18 cellular contexts compared by ENCODE assay signal in genomic region chr1:1187938-1188337, GRCh38. TPM values are rescaled to one million over a fixed set of nuclear protein-coding genes. Genes with fewer than 3 reads are reported as not detected.
"Had no signal": no experiment of that assay in that cellular context is flagged by ENCODE, and none has a peak within 500 bp of the region (broad histone marks: within the 10 kb centered on the region; RNA-seq: fewer than 3 reads in every experiment).

No MANE protein-coding gene starts in this region.

- ATAC-seq: gastroesophageal sphincter; stimulated activated naive CD8-positive, alpha-beta T cell treated with anti-CD3 and anti-CD28 coated beads, Interleukin-15, Interleukin-2, amounts not matched to agents 100 U/mL and 50 U/mL, for 24 hours; WTC11 had no signal

- H3K4me1 ChIP-seq: adrenal gland, gastroesophageal sphincter, suprapubic skin had no signal

- H3K4me3 Mint-ChIP-seq: activated CD4-positive, alpha-beta T cell treated with anti-CD3 and anti-CD28 coated beads, Interleukin-2, amount 10 ng/mL, durations not matched to agents 24 days and 14 days; activated T-helper 1 cell treated with anti-CD3 and anti-CD28 coated beads, Interleukin-12 subunit alpha, Interleukin-12 subunit beta, Interleukin-2, Interleukin-4 antibody, amounts not matched to agents 30 ng/mL and 10 ng/mL and 1 ng/mL, durations not matched to agents 14 hours and 24 hours and 36 hours; central memory CD8-positive, alpha-beta T cell; dendritic cell treated with granulocyte-macrophage colony-stimulating factor and Interleukin-4, amounts not matched to agents 40 ng/mL and 50 ng/mL, for 4 days; WTC11 had no signal

- H3K27ac ChIP-seq: adrenal gland, gastroesophageal sphincter, suprapubic skin, upper lobe of left lung had no signal

- H3K36me3 ChIP-seq: adrenal gland, gastroesophageal sphincter, suprapubic skin, upper lobe of left lung had no signal

- DNase-seq: activated CD4-positive, alpha-beta T cell treated with anti-CD3 and anti-CD28 coated beads, Interleukin-2, amount 10 ng/mL, durations not matched to agents 24 days and 14 days; activated naive CD4-positive, alpha-beta T cell treated with Interleukin-2 at 50 U/mL for 16 hours; adrenal gland; erythroblast; stimulated activated CD4-positive, alpha-beta T cell treated with anti-CD3 and anti-CD28 coated beads, Interleukin-4, amount 100 ng/mL, for 1 hour; stimulated activated CD8-positive, alpha-beta memory T cell treated with anti-CD3 and anti-CD28 coated beads, Interleukin-4, amount 100 ng/mL, for 48 hours; stimulated activated naive CD8-positive, alpha-beta T cell treated with anti-CD3 and anti-CD28 coated beads, Interleukin-15, Interleukin-2, amounts not matched to agents 100 U/mL and 50 U/mL, for 24 hours; upper lobe of left lung had no signal

- H3K4me3 ChIP-seq: adrenal gland, gastroesophageal sphincter, suprapubic skin, upper lobe of left lung had no signal

- H3K27me3 ChIP-seq: suprapubic skin, upper lobe of left lung had no signal

- H3K27ac Mint-ChIP-seq: activated CD4-positive, alpha-beta T cell treated with anti-CD3 and anti-CD28 coated beads, Interleukin-2, amount 10 ng/mL, durations not matched to agents 24 days and 14 days; activated T-helper 1 cell treated with anti-CD3 and anti-CD28 coated beads, Interleukin-12 subunit alpha, Interleukin-12 subunit beta, Interleukin-2, Interleukin-4 antibody, amounts not matched to agents 30 ng/mL and 10 ng/mL and 1 ng/mL, durations not matched to agents 14 hours and 24 hours and 36 hours; WTC11 had no signal

- H3K4me1 Mint-ChIP-seq: central memory CD8-positive, alpha-beta T cell; WTC11 had no signal

- H3K9me3 ChIP-seq: adrenal gland, suprapubic skin had no signal

RNA-seq across cellular contexts. Expression of gene TTLL10, which starts 14.3 kb away (rescaled TPM):
- total RNA-seq: activated CD4-positive, alpha-beta T cell treated with anti-CD3 and anti-CD28 coated beads, Interleukin-2, amount 10 ng/mL, durations not matched to agents 24 days and 14 days; adrenal gland; kidney epithelial cell; liver; osteocyte; suprapubic skin had no signal
- polyA plus RNA-seq: liver, neural cell had no signal

RNA-seq across cellular contexts. Expression of gene TNFRSF18, which starts 18.5 kb away (rescaled TPM):
- total RNA-seq: osteocyte had no signal
- polyA plus RNA-seq: neural cell had no signal

RNA-seq across cellular contexts. Expression of gene TNFRSF4, which starts 26.0 kb away (rescaled TPM):
- polyA plus RNA-seq: neural cell had no signal
